2 cellular contexts compared by ENCODE assay signal in the genomic region with DNA sequence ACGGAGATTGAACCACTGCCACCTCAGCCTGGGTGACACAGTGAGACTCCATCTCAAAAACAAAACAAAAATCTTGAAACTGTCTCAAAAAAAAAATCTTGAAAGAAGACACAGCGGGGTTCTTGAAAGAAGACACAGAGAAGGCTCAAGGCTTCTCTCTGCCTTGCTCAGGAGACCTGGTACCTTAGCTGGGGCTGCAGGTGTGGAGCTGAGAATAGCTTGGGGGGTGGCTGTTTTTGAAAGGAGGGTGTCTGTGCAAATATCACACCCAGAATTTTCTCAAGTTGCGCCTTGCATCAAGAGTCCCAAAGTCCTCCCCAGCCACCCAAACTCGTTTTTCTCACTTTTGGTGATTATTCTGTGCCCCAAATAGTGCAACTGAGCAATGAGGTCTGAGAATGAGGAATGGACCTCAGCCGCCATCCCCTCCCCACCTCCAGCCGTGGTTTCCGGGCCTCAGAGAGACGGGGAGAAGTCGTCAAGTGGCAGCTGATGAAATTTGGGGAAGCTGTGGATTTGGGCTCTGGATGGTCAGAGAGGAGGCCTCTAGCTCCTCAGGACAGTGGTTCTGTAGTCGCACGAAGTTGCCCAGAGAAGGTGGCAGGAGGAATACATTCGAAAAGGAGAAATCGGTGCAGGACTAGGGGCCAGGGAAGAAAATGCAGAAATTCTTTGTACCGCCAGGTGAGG.
TF ChIP-seq lines count a peak whose summit lies in the region.

No MANE protein-coding gene starts in this region.

TF ChIP-seq in WTC11, 78 proteins besides CTCF, POLR2A, EP300 and RAD21:
- TF ChIP-seq, protein P1, sequence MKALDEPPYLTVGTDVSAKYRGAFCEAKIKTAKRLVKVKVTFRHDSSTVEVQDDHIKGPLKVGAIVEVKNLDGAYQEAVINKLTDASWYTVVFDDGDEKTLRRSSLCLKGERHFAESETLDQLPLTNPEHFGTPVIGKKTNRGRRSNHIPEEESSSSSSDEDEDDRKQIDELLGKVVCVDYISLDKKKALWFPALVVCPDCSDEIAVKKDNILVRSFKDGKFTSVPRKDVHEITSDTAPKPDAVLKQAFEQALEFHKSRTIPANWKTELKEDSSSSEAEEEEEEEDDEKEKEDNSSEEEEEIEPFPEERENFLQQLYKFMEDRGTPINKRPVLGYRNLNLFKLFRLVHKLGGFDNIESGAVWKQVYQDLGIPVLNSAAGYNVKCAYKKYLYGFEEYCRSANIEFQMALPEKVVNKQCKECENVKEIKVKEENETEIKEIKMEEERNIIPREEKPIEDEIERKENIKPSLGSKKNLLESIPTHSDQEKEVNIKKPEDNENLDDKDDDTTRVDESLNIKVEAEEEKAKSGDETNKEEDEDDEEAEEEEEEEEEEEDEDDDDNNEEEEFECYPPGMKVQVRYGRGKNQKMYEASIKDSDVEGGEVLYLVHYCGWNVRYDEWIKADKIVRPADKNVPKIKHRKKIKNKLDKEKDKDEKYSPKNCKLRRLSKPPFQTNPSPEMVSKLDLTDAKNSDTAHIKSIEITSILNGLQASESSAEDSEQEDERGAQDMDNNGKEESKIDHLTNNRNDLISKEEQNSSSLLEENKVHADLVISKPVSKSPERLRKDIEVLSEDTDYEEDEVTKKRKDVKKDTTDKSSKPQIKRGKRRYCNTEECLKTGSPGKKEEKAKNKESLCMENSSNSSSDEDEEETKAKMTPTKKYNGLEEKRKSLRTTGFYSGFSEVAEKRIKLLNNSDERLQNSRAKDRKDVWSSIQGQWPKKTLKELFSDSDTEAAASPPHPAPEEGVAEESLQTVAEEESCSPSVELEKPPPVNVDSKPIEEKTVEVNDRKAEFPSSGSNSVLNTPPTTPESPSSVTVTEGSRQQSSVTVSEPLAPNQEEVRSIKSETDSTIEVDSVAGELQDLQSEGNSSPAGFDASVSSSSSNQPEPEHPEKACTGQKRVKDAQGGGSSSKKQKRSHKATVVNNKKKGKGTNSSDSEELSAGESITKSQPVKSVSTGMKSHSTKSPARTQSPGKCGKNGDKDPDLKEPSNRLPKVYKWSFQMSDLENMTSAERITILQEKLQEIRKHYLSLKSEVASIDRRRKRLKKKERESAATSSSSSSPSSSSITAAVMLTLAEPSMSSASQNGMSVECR (CRISPR knock-in tag; IDR thresholded peaks at IDR 0.05; ENCODE audit: borderline replicate concordance), result no peak
- TF ChIP-seq, protein P2, sequence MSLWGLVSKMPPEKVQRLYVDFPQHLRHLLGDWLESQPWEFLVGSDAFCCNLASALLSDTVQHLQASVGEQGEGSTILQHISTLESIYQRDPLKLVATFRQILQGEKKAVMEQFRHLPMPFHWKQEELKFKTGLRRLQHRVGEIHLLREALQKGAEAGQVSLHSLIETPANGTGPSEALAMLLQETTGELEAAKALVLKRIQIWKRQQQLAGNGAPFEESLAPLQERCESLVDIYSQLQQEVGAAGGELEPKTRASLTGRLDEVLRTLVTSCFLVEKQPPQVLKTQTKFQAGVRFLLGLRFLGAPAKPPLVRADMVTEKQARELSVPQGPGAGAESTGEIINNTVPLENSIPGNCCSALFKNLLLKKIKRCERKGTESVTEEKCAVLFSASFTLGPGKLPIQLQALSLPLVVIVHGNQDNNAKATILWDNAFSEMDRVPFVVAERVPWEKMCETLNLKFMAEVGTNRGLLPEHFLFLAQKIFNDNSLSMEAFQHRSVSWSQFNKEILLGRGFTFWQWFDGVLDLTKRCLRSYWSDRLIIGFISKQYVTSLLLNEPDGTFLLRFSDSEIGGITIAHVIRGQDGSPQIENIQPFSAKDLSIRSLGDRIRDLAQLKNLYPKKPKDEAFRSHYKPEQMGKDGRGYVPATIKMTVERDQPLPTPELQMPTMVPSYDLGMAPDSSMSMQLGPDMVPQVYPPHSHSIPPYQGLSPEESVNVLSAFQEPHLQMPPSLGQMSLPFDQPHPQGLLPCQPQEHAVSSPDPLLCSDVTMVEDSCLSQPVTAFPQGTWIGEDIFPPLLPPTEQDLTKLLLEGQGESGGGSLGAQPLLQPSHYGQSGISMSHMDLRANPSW (CRISPR knock-in tag; conservative IDR thresholded peaks at IDR 0.05; ENCODE audit: low read depth), result no peak
- TF ChIP-seq RELA (CRISPR knock-in tag; IDR thresholded peaks at IDR 0.05; ENCODE audit: borderline replicate concordance) (no peak), TP53 (CRISPR knock-in tag; IDR thresholded peaks at IDR 0.05) (no peak), E2F1 (CRISPR knock-in tag; IDR thresholded peaks at IDR 0.05) (no peak), CREB1 (CRISPR knock-in tag; IDR thresholded peaks at IDR 0.05) (no peak), ZNF416 (CRISPR knock-in tag; IDR thresholded peaks at IDR 0.05) (no peak)
- TF ChIP-seq, protein P3, sequence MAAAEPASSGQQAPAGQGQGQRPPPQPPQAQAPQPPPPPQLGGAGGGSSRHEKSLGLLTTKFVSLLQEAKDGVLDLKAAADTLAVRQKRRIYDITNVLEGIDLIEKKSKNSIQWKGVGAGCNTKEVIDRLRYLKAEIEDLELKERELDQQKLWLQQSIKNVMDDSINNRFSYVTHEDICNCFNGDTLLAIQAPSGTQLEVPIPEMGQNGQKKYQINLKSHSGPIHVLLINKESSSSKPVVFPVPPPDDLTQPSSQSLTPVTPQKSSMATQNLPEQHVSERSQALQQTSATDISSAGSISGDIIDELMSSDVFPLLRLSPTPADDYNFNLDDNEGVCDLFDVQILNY (CRISPR knock-in tag; IDR thresholded peaks at IDR 0.05), result no peak

TF ChIP-seq in HepG2, 621 proteins besides CTCF, POLR2A, EP300 and RAD21:
- TF ChIP-seq ZNF10 (CRISPR knock-in tag; IDR thresholded peaks at IDR 0.05; ENCODE audit: borderline replicate concordance, low read depth) (no peak), RARA (CRISPR knock-in tag; IDR thresholded peaks at IDR 0.05) (no peak), ZNF776 (CRISPR knock-in tag; IDR thresholded peaks at IDR 0.05) (no peak), ZNF609 (CRISPR knock-in tag; IDR thresholded peaks at IDR 0.05; ENCODE audit: borderline replicate concordance) (no peak), POGZ (CRISPR knock-in tag; IDR thresholded peaks at IDR 0.05) (no peak), RFX5 (IDR thresholded peaks at IDR 0.05; ENCODE audit: low read depth, low read length) (no peak), ZBTB38 (CRISPR knock-in tag; IDR thresholded peaks at IDR 0.05) (no peak), ZNF468 (CRISPR knock-in tag; IDR thresholded peaks at IDR 0.05) (no peak), XRCC5 (optimal IDR thresholded peaks at IDR 0.05; ENCODE audit: low read length) (no peak), ZNF598 (CRISPR knock-in tag; IDR thresholded peaks at IDR 0.05; ENCODE audit: borderline replicate concordance) (no peak)
- TF ChIP-seq, protein P4, sequence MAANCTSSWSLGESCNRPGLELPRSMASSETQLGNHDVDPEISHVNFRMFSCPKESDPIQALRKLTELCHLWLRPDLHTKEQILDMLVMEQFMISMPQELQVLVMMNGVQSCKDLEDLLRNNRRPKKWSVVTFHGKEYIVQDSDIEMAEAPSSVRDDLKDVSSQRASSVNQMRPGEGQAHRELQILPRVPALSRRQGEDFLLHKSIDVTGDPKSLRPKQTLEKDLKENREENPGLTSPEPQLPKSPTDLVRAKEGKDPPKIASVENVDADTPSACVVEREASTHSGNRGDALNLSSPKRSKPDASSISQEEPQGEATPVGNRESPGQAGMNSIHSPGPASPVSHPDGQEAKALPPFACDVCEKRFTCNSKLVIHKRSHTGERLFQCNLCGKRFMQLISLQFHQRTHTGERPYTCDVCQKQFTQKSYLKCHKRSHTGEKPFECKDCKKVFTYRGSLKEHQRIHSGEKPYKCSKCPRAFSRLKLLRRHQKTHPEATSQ (CRISPR knock-in tag; IDR thresholded peaks at IDR 0.05; ENCODE audit: borderline replicate concordance), result no peak
- TF ChIP-seq, protein P5, sequence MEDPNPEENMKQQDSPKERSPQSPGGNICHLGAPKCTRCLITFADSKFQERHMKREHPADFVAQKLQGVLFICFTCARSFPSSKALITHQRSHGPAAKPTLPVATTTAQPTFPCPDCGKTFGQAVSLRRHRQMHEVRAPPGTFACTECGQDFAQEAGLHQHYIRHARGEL (CRISPR knock-in tag; IDR thresholded peaks at IDR 0.05), result no peak
TF ChIP-seq in HepG2: peak in this region for 0.
